Comparison of ENCODE assay signal across 11 cellular contexts in genomic region chr7:85191383-85191782, GRCh38. TPM values are rescaled to one million over a fixed set of nuclear protein-coding genes. Genes with fewer than 3 reads are reported as not detected.
DNase-seq lines count a peak whose midpoint lies in the region; ATAC-seq and TF ChIP-seq lines count a peak whose summit lies in the region.
"Had no signal": no experiment of that assay in that cellular context is flagged by ENCODE, and none has a peak within 500 bp of the region (broad histone marks: within the 10 kb centered on the region; RNA-seq: fewer than 3 reads in every experiment).

No MANE protein-coding gene starts in this region.

- H3K9me3 Mint-ChIP-seq in glutamatergic neuron (ENCODE audit: unreplicated experiment) = no peaks in the 10 kb centered on the region
- peaks cover 0 to 2% of the 10 kb centered on the region in 2 donors for H3K9me3 Mint-ChIP-seq in activated T-cell treated with anti-CD3 and anti-CD28 coated beads, Interleukin-2, amount 50 U/mL, for 72 hours

- no peak for DNase-seq in AG04449 (ENCODE audit: low read depth, low spot score)
- peak; percentile 69 for DNase-seq in SK-MEL-5 (ENCODE audit: low read depth, low spot score)
- DNase-seq in glutamatergic neuron = no peak
- DNase-seq in stimulated activated CD4-positive, alpha-beta T cell treated with anti-CD3 and anti-CD28 coated beads, Interleukin-2, amount 100 ng/mL, for 24 hours = no peak
- no peak for DNase-seq in activated T-cell treated with anti-CD3 and anti-CD28 coated beads, Interleukin-2, amount 50 U/mL, for 72 hours
- DNase-seq: DMS79 treated with DMSO at 0.1 percent for 48 hours, NCI-H1436 treated with DMSO at 0.1 percent for 48 hours had no signal

- in situ Hi-C loops in SK-MEL-5 (cut with HindIII; ENCODE audit: low pct_unique_long_range_greater_than_20kb, low sequenced_read_pairs) = no loop called here

- H3K4me3 Mint-ChIP-seq in glutamatergic neuron (ENCODE audit: unreplicated experiment) = no peak overlapping the region
- H3K4me3 Mint-ChIP-seq in activated T-cell treated with anti-CD3 and anti-CD28 coated beads, Interleukin-2, amount 50 U/mL, for 72 hours = no peak overlapping the region

- H3K27me3 Mint-ChIP-seq in glutamatergic neuron (ENCODE audit: unreplicated experiment) = peaks cover 4% of the 10 kb centered on the region
- H3K27me3 Mint-ChIP-seq in activated T-cell treated with anti-CD3 and anti-CD28 coated beads, Interleukin-2, amount 50 U/mL, for 72 hours (ENCODE audit: low read depth) = peaks cover 11% of the 10 kb centered on the region

- H3K4me3 ChIP-seq in AG04449 (ENCODE audit: low read depth, low read length) (no peak overlapping the region), HEK293 (ENCODE audit: low read depth, low read length) (no peak overlapping the region)

- no peak for ATAC-seq in HG03442 (IDR thresholded peaks at IDR 0.05; ENCODE audit: unreplicated experiment)
- no peak for ATAC-seq in activated T-cell treated with anti-CD3 and anti-CD28 coated beads, Interleukin-2, amount 50 U/mL, for 72 hours (replicated peaks in 1 of 2)
- no peak for ATAC-seq in HG02870 (IDR thresholded peaks at IDR 0.05; ENCODE audit: unreplicated experiment)

- TF ChIP-seq CTCF in AG04449 (IDR thresholded peaks at IDR 0.05; ENCODE audit: insufficient read depth, low read length, missing control alignments) (peak; percentile 14), HEK293 (tag by site-specific recombination; IDR thresholded peaks at IDR 0.05) (no peak), glutamatergic neuron (IDR thresholded peaks at IDR 0.05; ENCODE audit: partially characterized antibody, unreplicated experiment) (peak; percentile 22)

- no peak overlapping the region for H3K27ac Mint-ChIP-seq in glutamatergic neuron (ENCODE audit: unreplicated experiment)
- no peak overlapping the region for H3K27ac Mint-ChIP-seq in activated T-cell treated with anti-CD3 and anti-CD28 coated beads, Interleukin-2, amount 50 U/mL, for 72 hours

- H3K9me3 ChIP-seq in HEK293 (ENCODE audit: control insufficient read depth, insufficient read depth, low read depth, low read length) = no peaks in the 10 kb centered on the region
- H3K9me3 ChIP-seq: neutrophil had no signal

- H3K36me3 Mint-ChIP-seq in glutamatergic neuron (ENCODE audit: unreplicated experiment) = no peaks in the 10 kb centered on the region
- H3K36me3 Mint-ChIP-seq in activated T-cell treated with anti-CD3 and anti-CD28 coated beads, Interleukin-2, amount 50 U/mL, for 72 hours (ENCODE audit: insufficient read depth in 2 of 2) = no peaks in the 10 kb centered on the region

- H3K36me3 ChIP-seq in HEK293 (ENCODE audit: control insufficient read depth in 2 of 2, insufficient read depth in 1 of 2, low read length in 2 of 2) = no peaks in the 10 kb centered on the region
- H3K36me3 ChIP-seq: neutrophil had no signal

- peaks cover 10% of the 10 kb centered on the region for H3K4me1 Mint-ChIP-seq in glutamatergic neuron (ENCODE audit: low read depth, unreplicated experiment)
- no peaks in the 10 kb centered on the region for H3K4me1 Mint-ChIP-seq in activated T-cell treated with anti-CD3 and anti-CD28 coated beads, Interleukin-2, amount 50 U/mL, for 72 hours (ENCODE audit: low read depth)

- POLR2A ChIA-PET in AG04449 (lab: Yijun Ruan, JAX) (no interaction called here), HEK293 (lab: Yijun Ruan, JAX) (no interaction called here)

- H3K27ac ChIP-seq in HEK293 (ENCODE audit: extremely low read depth, low read depth, low read length) = no peak overlapping the region
- H3K27ac ChIP-seq: neutrophil had no signal

- CTCF ChIA-PET in AG04449 (lab: Yijun Ruan, JAX) = interaction anchor here (0.7 to 6.9 kb wide), 10 partner anchors 14 to 639 kb away, joined by 3 to 68 read pairs (median 6); no protein-coding TSS in a partner anchor
- CTCF ChIA-PET in HEK293 (lab: Yijun Ruan, JAX) = interaction anchor here (0.6 to 2.4 kb wide), 9 partner anchors 9 to 1994 kb away, joined by 3 to 16 read pairs (median 3); no protein-coding TSS in a partner anchor

- H3K4me1 ChIP-seq in HEK293 (ENCODE audit: control insufficient read depth, insufficient read depth, low read length) = peaks cover 10% of the 10 kb centered on the region; the same call in 1 of the 2 replicates

TF ChIP-seq in HEK293, 187 proteins besides CTCF, POLR2A, EP300 and RAD21:
- TF ChIP-seq, protein P1, sequence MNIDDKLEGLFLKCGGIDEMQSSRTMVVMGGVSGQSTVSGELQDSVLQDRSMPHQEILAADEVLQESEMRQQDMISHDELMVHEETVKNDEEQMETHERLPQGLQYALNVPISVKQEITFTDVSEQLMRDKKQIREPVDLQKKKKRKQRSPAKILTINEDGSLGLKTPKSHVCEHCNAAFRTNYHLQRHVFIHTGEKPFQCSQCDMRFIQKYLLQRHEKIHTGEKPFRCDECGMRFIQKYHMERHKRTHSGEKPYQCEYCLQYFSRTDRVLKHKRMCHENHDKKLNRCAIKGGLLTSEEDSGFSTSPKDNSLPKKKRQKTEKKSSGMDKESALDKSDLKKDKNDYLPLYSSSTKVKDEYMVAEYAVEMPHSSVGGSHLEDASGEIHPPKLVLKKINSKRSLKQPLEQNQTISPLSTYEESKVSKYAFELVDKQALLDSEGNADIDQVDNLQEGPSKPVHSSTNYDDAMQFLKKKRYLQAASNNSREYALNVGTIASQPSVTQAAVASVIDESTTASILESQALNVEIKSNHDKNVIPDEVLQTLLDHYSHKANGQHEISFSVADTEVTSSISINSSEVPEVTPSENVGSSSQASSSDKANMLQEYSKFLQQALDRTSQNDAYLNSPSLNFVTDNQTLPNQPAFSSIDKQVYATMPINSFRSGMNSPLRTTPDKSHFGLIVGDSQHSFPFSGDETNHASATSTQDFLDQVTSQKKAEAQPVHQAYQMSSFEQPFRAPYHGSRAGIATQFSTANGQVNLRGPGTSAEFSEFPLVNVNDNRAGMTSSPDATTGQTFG (tag by site-specific recombination; IDR thresholded peaks at IDR 0.05; ENCODE audit: borderline replicate concordance) = no peak
- TF ChIP-seq ZNF654 (tag by site-specific recombination; IDR thresholded peaks at IDR 0.05; ENCODE audit: low read depth) = peak; percentile 21; the same call in 1 of the 2 replicates

RNA-seq across cellular contexts. Expression of gene SEMA3D, which starts 4.5 kb away (rescaled TPM):
- total RNA-seq in SK-MEL-5 (2014; rRNA removed; shearing (Covaris generic)) = 0.95 and 1.3 TPM in 2 replicates
- 0.33 and 0.65 TPM in 2 replicates for polyA plus RNA-seq in SK-MEL-5 (2015; cell fraction: cytosol; rRNA removed)
- polyA plus RNA-seq in SK-MEL-5 (2015; cell fraction: nucleus; rRNA removed) = 0.09 and 0.95 TPM in 2 replicates
- 13.6 TPM for total RNA-seq in glutamatergic neuron (ENCODE audit: unreplicated experiment)
- total RNA-seq in activated T-cell treated with anti-CD3 and anti-CD28 coated beads, Interleukin-2, amount 50 U/mL, for 72 hours = under 1 TPM in 1 of 2 donors, not detected in 1; 0.24 TPM
